ENCODE assay signal across 1 cellular context in genomic region chr19:13016628-13017305, GRCh38.
A peak's percentile ranks its signal among the peaks of the same experiment; 100 is the strongest.
TF ChIP-seq lines count a peak whose summit lies in the region.

No MANE protein-coding gene starts in this region.

TF ChIP-seq in K562, 482 proteins besides CTCF, POLR2A, EP300 and RAD21:
- TF ChIP-seq, protein P1, sequence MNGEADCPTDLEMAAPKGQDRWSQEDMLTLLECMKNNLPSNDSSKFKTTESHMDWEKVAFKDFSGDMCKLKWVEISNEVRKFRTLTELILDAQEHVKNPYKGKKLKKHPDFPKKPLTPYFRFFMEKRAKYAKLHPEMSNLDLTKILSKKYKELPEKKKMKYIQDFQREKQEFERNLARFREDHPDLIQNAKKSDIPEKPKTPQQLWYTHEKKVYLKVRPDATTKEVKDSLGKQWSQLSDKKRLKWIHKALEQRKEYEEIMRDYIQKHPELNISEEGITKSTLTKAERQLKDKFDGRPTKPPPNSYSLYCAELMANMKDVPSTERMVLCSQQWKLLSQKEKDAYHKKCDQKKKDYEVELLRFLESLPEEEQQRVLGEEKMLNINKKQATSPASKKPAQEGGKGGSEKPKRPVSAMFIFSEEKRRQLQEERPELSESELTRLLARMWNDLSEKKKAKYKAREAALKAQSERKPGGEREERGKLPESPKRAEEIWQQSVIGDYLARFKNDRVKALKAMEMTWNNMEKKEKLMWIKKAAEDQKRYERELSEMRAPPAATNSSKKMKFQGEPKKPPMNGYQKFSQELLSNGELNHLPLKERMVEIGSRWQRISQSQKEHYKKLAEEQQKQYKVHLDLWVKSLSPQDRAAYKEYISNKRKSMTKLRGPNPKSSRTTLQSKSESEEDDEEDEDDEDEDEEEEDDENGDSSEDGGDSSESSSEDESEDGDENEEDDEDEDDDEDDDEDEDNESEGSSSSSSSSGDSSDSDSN (IDR thresholded peaks at IDR 0.05; ENCODE audit: borderline replicate concordance in 1 of 2, low read depth in 2 of 2, low read length in 2 of 2), result peak; percentile 51 to 56; a peak in 1 of 4 replicates
- TF ChIP-seq NR2F6 (CRISPR knock-in tag; IDR thresholded peaks at IDR 0.05), result no peak
- peak; percentile 36; the same call in 1 of the 2 replicates for TF ChIP-seq KLF16 (IDR thresholded peaks at IDR 0.05)
- TF ChIP-seq YY1 (IDR thresholded peaks at IDR 0.05; ENCODE audit: borderline replicate concordance in 1 of 3, control insufficient read depth in 1 of 3, extremely low read depth in 1 of 3, insufficient read depth in 3 of 3, insufficient read length in 1 of 3, insufficient replicate concordance in 2 of 3, low read depth in 1 of 3, low read length in 2 of 3), result peak in 2 of 3 experiments; percentile 8 to 18
- TF ChIP-seq ZEB2 (IDR thresholded peaks at IDR 0.05), result no peak
- TF ChIP-seq ZBTB43 (CRISPR knock-in tag; IDR thresholded peaks at IDR 0.05), result no peak
- TF ChIP-seq, protein P2, sequence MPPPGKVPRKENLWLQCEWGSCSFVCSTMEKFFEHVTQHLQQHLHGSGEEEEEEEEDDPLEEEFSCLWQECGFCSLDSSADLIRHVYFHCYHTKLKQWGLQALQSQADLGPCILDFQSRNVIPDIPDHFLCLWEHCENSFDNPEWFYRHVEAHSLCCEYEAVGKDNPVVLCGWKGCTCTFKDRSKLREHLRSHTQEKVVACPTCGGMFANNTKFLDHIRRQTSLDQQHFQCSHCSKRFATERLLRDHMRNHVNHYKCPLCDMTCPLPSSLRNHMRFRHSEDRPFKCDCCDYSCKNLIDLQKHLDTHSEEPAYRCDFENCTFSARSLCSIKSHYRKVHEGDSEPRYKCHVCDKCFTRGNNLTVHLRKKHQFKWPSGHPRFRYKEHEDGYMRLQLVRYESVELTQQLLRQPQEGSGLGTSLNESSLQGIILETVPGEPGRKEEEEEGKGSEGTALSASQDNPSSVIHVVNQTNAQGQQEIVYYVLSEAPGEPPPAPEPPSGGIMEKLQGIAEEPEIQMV (tag; conservative IDR thresholded peaks at IDR 0.05; ENCODE audit: low read depth), result no peak
- no peak for TF ChIP-seq SMARCA4 (IDR thresholded peaks at IDR 0.05)
- TF ChIP-seq CBX8 (IDR thresholded peaks at IDR 0.05; ENCODE audit: borderline replicate concordance, extremely low read depth, low read depth, low read length, poor library complexity, severe bottlenecking), result no peak
- peak; percentile 38 for TF ChIP-seq RBBP5 (IDR thresholded peaks at IDR 0.05; ENCODE audit: borderline replicate concordance, insufficient read depth, low read length, poor library complexity, severe bottlenecking)
- TF ChIP-seq VEZF1 (CRISPR knock-in tag; IDR thresholded peaks at IDR 0.05), result peak; percentile 36; the same call in 1 of the 2 replicates
- no peak for TF ChIP-seq ZNF512 (tag; IDR thresholded peaks at IDR 0.05)
- TF ChIP-seq DEAF1 (CRISPR knock-in tag; IDR thresholded peaks at IDR 0.05), result no peak
- no peak for TF ChIP-seq HDAC1 (IDR thresholded peaks at IDR 0.05)
- no peak for TF ChIP-seq GTF2E2 (tag; IDR thresholded peaks at IDR 0.05)
- TF ChIP-seq TRIM28 (IDR thresholded peaks at IDR 0.05), result no peak
- peak; percentile 29; the same call in 1 of the 2 replicates for TF ChIP-seq SNIP1 (IDR thresholded peaks at IDR 0.05; ENCODE audit: low read depth)
- TF ChIP-seq ZNF174 (CRISPR knock-in tag; IDR thresholded peaks at IDR 0.05), result no peak
- TF ChIP-seq, protein P3, sequence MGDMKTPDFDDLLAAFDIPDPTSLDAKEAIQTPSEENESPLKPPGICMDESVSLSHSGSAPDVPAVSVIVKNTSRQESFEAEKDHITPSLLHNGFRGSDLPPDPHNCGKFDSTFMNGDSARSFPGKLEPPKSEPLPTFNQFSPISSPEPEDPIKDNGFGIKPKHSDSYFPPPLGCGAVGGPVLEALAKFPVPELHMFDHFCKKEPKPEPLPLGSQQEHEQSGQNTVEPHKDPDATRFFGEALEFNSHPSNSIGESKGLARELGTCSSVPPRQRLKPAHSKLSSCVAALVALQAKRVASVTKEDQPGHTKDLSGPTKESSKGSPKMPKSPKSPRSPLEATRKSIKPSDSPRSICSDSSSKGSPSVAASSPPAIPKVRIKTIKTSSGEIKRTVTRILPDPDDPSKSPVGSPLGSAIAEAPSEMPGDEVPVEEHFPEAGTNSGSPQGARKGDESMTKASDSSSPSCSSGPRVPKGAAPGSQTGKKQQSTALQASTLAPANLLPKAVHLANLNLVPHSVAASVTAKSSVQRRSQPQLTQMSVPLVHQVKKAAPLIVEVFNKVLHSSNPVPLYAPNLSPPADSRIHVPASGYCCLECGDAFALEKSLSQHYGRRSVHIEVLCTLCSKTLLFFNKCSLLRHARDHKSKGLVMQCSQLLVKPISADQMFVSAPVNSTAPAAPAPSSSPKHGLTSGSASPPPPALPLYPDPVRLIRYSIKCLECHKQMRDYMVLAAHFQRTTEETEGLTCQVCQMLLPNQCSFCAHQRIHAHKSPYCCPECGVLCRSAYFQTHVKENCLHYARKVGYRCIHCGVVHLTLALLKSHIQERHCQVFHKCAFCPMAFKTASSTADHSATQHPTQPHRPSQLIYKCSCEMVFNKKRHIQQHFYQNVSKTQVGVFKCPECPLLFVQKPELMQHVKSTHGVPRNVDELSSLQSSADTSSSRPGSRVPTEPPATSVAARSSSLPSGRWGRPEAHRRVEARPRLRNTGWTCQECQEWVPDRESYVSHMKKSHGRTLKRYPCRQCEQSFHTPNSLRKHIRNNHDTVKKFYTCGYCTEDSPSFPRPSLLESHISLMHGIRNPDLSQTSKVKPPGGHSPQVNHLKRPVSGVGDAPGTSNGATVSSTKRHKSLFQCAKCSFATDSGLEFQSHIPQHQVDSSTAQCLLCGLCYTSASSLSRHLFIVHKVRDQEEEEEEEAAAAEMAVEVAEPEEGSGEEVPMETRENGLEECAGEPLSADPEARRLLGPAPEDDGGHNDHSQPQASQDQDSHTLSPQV (IDR thresholded peaks at IDR 0.05), result peak; percentile 33; the same call in 1 of the 2 replicates
- TF ChIP-seq ZNF354B (CRISPR knock-in tag; IDR thresholded peaks at IDR 0.05), result no peak
- 0 out of 2 replicates have a peak, but pooled peaks have one; percentile 13 for TF ChIP-seq FOSL1 (tag; conservative IDR thresholded peaks at IDR 0.05)
- TF ChIP-seq, protein P4, sequence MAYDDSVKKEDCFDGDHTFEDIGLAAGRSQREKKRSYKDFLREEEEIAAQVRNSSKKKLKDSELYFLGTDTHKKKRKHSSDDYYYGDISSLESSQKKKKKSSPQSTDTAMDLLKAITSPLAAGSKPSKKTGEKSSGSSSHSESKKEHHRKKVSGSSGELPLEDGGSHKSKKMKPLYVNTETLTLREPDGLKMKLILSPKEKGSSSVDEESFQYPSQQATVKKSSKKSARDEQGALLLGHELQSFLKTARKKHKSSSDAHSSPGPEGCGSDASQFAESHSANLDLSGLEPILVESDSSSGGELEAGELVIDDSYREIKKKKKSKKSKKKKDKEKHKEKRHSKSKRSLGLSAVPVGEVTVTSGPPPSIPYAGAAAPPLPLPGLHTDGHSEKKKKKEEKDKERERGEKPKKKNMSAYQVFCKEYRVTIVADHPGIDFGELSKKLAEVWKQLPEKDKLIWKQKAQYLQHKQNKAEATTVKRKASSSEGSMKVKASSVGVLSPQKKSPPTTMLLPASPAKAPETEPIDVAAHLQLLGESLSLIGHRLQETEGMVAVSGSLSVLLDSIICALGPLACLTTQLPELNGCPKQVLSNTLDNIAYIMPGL (CRISPR knock-in tag; IDR thresholded peaks at IDR 0.05), result no peak
- peak; percentile 32 for TF ChIP-seq BRD9 (IDR thresholded peaks at IDR 0.05; ENCODE audit: low read depth, partially characterized antibody)
- TF ChIP-seq, protein P5, sequence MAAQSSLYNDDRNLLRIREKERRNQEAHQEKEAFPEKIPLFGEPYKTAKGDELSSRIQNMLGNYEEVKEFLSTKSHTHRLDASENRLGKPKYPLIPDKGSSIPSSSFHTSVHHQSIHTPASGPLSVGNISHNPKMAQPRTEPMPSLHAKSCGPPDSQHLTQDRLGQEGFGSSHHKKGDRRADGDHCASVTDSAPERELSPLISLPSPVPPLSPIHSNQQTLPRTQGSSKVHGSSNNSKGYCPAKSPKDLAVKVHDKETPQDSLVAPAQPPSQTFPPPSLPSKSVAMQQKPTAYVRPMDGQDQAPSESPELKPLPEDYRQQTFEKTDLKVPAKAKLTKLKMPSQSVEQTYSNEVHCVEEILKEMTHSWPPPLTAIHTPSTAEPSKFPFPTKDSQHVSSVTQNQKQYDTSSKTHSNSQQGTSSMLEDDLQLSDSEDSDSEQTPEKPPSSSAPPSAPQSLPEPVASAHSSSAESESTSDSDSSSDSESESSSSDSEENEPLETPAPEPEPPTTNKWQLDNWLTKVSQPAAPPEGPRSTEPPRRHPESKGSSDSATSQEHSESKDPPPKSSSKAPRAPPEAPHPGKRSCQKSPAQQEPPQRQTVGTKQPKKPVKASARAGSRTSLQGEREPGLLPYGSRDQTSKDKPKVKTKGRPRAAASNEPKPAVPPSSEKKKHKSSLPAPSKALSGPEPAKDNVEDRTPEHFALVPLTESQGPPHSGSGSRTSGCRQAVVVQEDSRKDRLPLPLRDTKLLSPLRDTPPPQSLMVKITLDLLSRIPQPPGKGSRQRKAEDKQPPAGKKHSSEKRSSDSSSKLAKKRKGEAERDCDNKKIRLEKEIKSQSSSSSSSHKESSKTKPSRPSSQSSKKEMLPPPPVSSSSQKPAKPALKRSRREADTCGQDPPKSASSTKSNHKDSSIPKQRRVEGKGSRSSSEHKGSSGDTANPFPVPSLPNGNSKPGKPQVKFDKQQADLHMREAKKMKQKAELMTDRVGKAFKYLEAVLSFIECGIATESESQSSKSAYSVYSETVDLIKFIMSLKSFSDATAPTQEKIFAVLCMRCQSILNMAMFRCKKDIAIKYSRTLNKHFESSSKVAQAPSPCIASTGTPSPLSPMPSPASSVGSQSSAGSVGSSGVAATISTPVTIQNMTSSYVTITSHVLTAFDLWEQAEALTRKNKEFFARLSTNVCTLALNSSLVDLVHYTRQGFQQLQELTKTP (IDR thresholded peaks at IDR 0.05; ENCODE audit: low read depth in 1 of 2, partially characterized antibody in 2 of 2), result peak in 1 of 2 experiments; percentile 28
- TF ChIP-seq MTA2 (IDR thresholded peaks at IDR 0.05; ENCODE audit: low read depth), result no peak
- no peak for TF ChIP-seq NFE2 (IDR thresholded peaks at IDR 0.05; ENCODE audit: low read depth)
- TF ChIP-seq WHSC1 (IDR thresholded peaks at IDR 0.05; ENCODE audit: low read length), result no peak
- TF ChIP-seq SETDB1 (IDR thresholded peaks at IDR 0.05; ENCODE audit: low read length), result no peak
- no peak for TF ChIP-seq ZNF785 (CRISPR knock-in tag; IDR thresholded peaks at IDR 0.05)
- no peak for TF ChIP-seq ZNF217 (CRISPR knock-in tag; IDR thresholded peaks at IDR 0.05)
- no peak for TF ChIP-seq ZBTB7A (IDR thresholded peaks at IDR 0.05; ENCODE audit: borderline replicate concordance, control insufficient read depth, low read depth, low read length)
